Comparison of ENCODE assay signal across 8 cellular contexts in genomic region chr17:50397919-50398285, GRCh38. TPM values are rescaled to one million over a fixed set of nuclear protein-coding genes. Genes with fewer than 3 reads are reported as not detected.
DNase-seq lines count a peak whose midpoint lies in the region; ATAC-seq and TF ChIP-seq lines count a peak whose summit lies in the region.

No MANE protein-coding gene starts in this region.

- peaks cover 2 to 32% (median 22%) of the 10 kb centered on the region in 9 donors for H3K4me1 ChIP-seq in heart right ventricle
- peaks cover 0 to 29% of the 10 kb centered on the region in 2 donors for H3K4me1 ChIP-seq in right atrium auricular region
- H3K4me1 ChIP-seq in mesenchymal stem cell (ENCODE audit: control insufficient read depth, insufficient read depth, low read depth, low read length) = peaks cover 8% of the 10 kb centered on the region

- no peak overlapping the region for H3K23ac ChIP-seq in mesenchymal stem cell (ENCODE audit: low read length in 2 of 2)

- peak overlapping the region; percentile 51 for H3K27ac Mint-ChIP-seq in activated T-cell treated with anti-CD3 and anti-CD28 coated beads, Interleukin-2, amount 50 U/mL, for 72 hours
- H3K27ac Mint-ChIP-seq in type B pancreatic cell = peak overlapping the region; percentile 94

- peaks cover 37% of the 10 kb centered on the region for H3K4me1 Mint-ChIP-seq in activated T-cell treated with anti-CD3 and anti-CD28 coated beads, Interleukin-2, amount 50 U/mL, for 72 hours (ENCODE audit: low read depth)
- H3K4me1 Mint-ChIP-seq in type B pancreatic cell (ENCODE audit: unreplicated experiment) = peaks cover 20% of the 10 kb centered on the region

- 53 to 56% methylated on average over 9 of the region's 9 CpGs for WGBS in heart right ventricle, 2 donors
- WGBS in mesenchymal stem cell = 54% methylated on average over 9 of the region's 9 CpGs

- H3K18ac ChIP-seq in mesenchymal stem cell (ENCODE audit: low read depth in 1 of 2, low read length in 2 of 2) = no peak overlapping the region

- H2BK15ac ChIP-seq in mesenchymal stem cell (ENCODE audit: low read depth, poor library complexity, severe bottlenecking) = no peak overlapping the region

- H2AK5ac ChIP-seq in mesenchymal stem cell (ENCODE audit: low read length, severe bottlenecking) = no peak overlapping the region

- H3K4me2 ChIP-seq in mesenchymal stem cell (ENCODE audit: low read length, poor library complexity, severe bottlenecking) = no peak overlapping the region

- no peak overlapping the region for H2BK5ac ChIP-seq in mesenchymal stem cell (ENCODE audit: low read depth, low read length, poor library complexity, severe bottlenecking)

- H4K91ac ChIP-seq in mesenchymal stem cell (ENCODE audit: low read length) = no peak overlapping the region

- no peaks in the 10 kb centered on the region for H3K9me3 ChIP-seq in heart right ventricle
- H3K9me3 ChIP-seq in right atrium auricular region = no peaks in the 10 kb centered on the region
- no peaks in the 10 kb centered on the region for H3K9me3 ChIP-seq in mesenchymal stem cell (ENCODE audit: control insufficient read depth, low read length)

- peak overlapping the region in 9 of 10 donors; percentile 67 to 100 (median 95) for H3K4me3 ChIP-seq in heart right ventricle
- H3K4me3 ChIP-seq in right atrium auricular region = peak overlapping the region in 1 of 2 donors; percentile 96
- peak overlapping the region; percentile 9 to 97 for H3K4me3 ChIP-seq in mesenchymal stem cell (ENCODE audit: insufficient read depth in 1 of 2, low read depth in 1 of 2, low read length in 2 of 2)

- H3K9me3 Mint-ChIP-seq in activated T-cell treated with anti-CD3 and anti-CD28 coated beads, Interleukin-2, amount 50 U/mL, for 72 hours = no peaks in the 10 kb centered on the region
- no peaks in the 10 kb centered on the region for H3K9me3 Mint-ChIP-seq in type B pancreatic cell

- intact Hi-C loops in heart right ventricle (cut with DNase I) = loop anchor here in 1 of 10 donors (1.0 kb wide), 1 partner anchor 81 kb away; no protein-coding TSS in a partner anchor

- peaks cover 11% of the 10 kb centered on the region for H3K79me1 ChIP-seq in mesenchymal stem cell (replicated peaks; ENCODE audit: low read length, poor library complexity, severe bottlenecking)

- H3K27me3 ChIP-seq in heart right ventricle (no peaks in the 10 kb centered on the region), right atrium auricular region (no peaks in the 10 kb centered on the region), mesenchymal stem cell (ENCODE audit: control insufficient read depth in 1 of 2, insufficient read depth in 1 of 2, low read length in 2 of 2) (peaks cover 0 to 4% of the 10 kb centered on the region in 2 experiments)

- H2BK12ac ChIP-seq in mesenchymal stem cell (ENCODE audit: low read length in 2 of 2) = no peak overlapping the region

- H4K8ac ChIP-seq in mesenchymal stem cell (ENCODE audit: low read length) = peak overlapping the region; percentile 98

- peaks cover 7 to 18% of the 10 kb centered on the region in 2 donors for H3K36me3 Mint-ChIP-seq in activated T-cell treated with anti-CD3 and anti-CD28 coated beads, Interleukin-2, amount 50 U/mL, for 72 hours (ENCODE audit: insufficient read depth in 2 of 2)
- peaks cover 21% of the 10 kb centered on the region for H3K36me3 Mint-ChIP-seq in type B pancreatic cell

- peak in 1 of 8 donors; percentile 7 for ATAC-seq in heart right ventricle
- no peak for ATAC-seq in activated T-cell treated with anti-CD3 and anti-CD28 coated beads, Interleukin-2, amount 50 U/mL, for 72 hours (replicated peaks in 1 of 2)

- H3K36me3 ChIP-seq in heart right ventricle = peaks cover 0 to 26% (median 17%) of the 10 kb centered on the region in 9 donors
- H3K36me3 ChIP-seq in right atrium auricular region = peaks cover 20% of the 10 kb centered on the region
- H3K36me3 ChIP-seq in mesenchymal stem cell (ENCODE audit: control insufficient read depth in 1 of 2, insufficient read depth in 2 of 2, low read depth in 1 of 2, low read length in 2 of 2) = peaks cover 19 to 22% of the 10 kb centered on the region in 2 experiments

- DNase-seq in heart right ventricle (no peak), right atrium auricular region (ENCODE audit: low spot score) (no peak), mesenchymal stem cell (no peak), type B pancreatic cell (ENCODE audit: extremely low spot score, unreplicated experiment) (no peak), cerebellar cortex (ENCODE audit: low spot score) (no peak), Ammon's horn (ENCODE audit: low spot score) (no peak)
- no peak for DNase-seq in activated T-cell treated with anti-CD3 and anti-CD28 coated beads, Interleukin-2, amount 50 U/mL, for 72 hours
- no peak for DNase-seq in activated CD8-positive, alpha-beta memory T cell treated with anti-CD3 and anti-CD28 coated beads, Interleukin-2, amount 50 U/mL, for 4 hours

- peak overlapping the region; percentile 82 to 98 for H3K4me3 Mint-ChIP-seq in activated T-cell treated with anti-CD3 and anti-CD28 coated beads, Interleukin-2, amount 50 U/mL, for 72 hours
- peak overlapping the region; percentile 97 for H3K4me3 Mint-ChIP-seq in type B pancreatic cell

- no peak overlapping the region for H2BK120ac ChIP-seq in mesenchymal stem cell (ENCODE audit: low read depth, low read length)

- no peak overlapping the region for H2AFZ ChIP-seq in mesenchymal stem cell (ENCODE audit: low read depth, low read length)

- TF ChIP-seq CTCF in heart right ventricle (IDR thresholded peaks at IDR 0.05) (no peak), right atrium auricular region (IDR thresholded peaks at IDR 0.05) (no peak), type B pancreatic cell (conservative IDR thresholded peaks at IDR 0.05) (no peak)

- no peak overlapping the region for H3K14ac ChIP-seq in mesenchymal stem cell (ENCODE audit: low read length in 2 of 2)

- H3K9ac ChIP-seq in mesenchymal stem cell (ENCODE audit: low read length) = peak overlapping the region; percentile 100

- no peaks in the 10 kb centered on the region for H3K27me3 Mint-ChIP-seq in activated T-cell treated with anti-CD3 and anti-CD28 coated beads, Interleukin-2, amount 50 U/mL, for 72 hours (ENCODE audit: low read depth)
- H3K27me3 Mint-ChIP-seq in type B pancreatic cell = no peaks in the 10 kb centered on the region

- H3K4ac ChIP-seq in mesenchymal stem cell (ENCODE audit: low read depth in 1 of 2, low read length in 2 of 2) = no peak overlapping the region

- H3K27ac ChIP-seq in heart right ventricle (peak overlapping the region in 3 of 10 donors; percentile 79 to 90 (median 88)), right atrium auricular region (peak overlapping the region in 1 of 2 donors; percentile 88), mesenchymal stem cell (ENCODE audit: low read length, poor library complexity, severe bottlenecking) (no peak overlapping the region)

RNA-seq across cellular contexts. Expression of gene LRRC59, which starts 0.6 kb away (rescaled TPM):
- total RNA-seq in heart right ventricle = 10 to 100 TPM; 19.2 to 48.3 (median 24.7) TPM
- 10 to 100 TPM; 11.4 to 83.1 TPM for polyA plus RNA-seq in heart right ventricle
- 10 to 100 TPM; 31.7 to 50.6 TPM for total RNA-seq in right atrium auricular region
- total RNA-seq in activated T-cell treated with anti-CD3 and anti-CD28 coated beads, Interleukin-2, amount 50 U/mL, for 72 hours = 10 to 100 TPM; 57.6 to 63.6 TPM
- polyA plus RNA-seq in mesenchymal stem cell (2013, experiment 1 of 2) = 126 TPM
- 126 TPM for polyA plus RNA-seq in mesenchymal stem cell (2013, experiment 2 of 2)
- total RNA-seq in type B pancreatic cell (ENCODE audit: low replicate concordance) = 75.3 and 104 TPM in 2 replicates

RNA-seq across cellular contexts. Expression of gene EME1, which starts 24.9 kb away (rescaled TPM):
- 1 to 10 TPM in 2 of 10 donors, under 1 TPM in 8; 0.25 to 1.8 (median 0.67) TPM for total RNA-seq in heart right ventricle
- under 1 TPM; 0.20 to 0.51 TPM for polyA plus RNA-seq in heart right ventricle
- total RNA-seq in right atrium auricular region = under 1 TPM in 1 of 2 donors, not detected in 1; 0.33 TPM
- total RNA-seq in activated T-cell treated with anti-CD3 and anti-CD28 coated beads, Interleukin-2, amount 50 U/mL, for 72 hours = 10 to 100 TPM; 42.9 to 43.1 TPM
- 1.1 TPM for polyA plus RNA-seq in mesenchymal stem cell (2013, experiment 1 of 2)
- 1.1 TPM for polyA plus RNA-seq in mesenchymal stem cell (2013, experiment 2 of 2)
- 6.2 and 18.7 TPM in 2 replicates for total RNA-seq in type B pancreatic cell (ENCODE audit: low replicate concordance)

RNA-seq across cellular contexts. Expression of gene MRPL27, which starts 24.9 kb away (rescaled TPM):
- 10 to 100 TPM; 54.8 to 90.0 (median 63.0) TPM for total RNA-seq in heart right ventricle
- 100 to 1,000 TPM; 241 to 253 TPM for polyA plus RNA-seq in heart right ventricle
- 10 to 100 TPM; 87.1 to 91.0 TPM for total RNA-seq in right atrium auricular region
- total RNA-seq in activated T-cell treated with anti-CD3 and anti-CD28 coated beads, Interleukin-2, amount 50 U/mL, for 72 hours = 10 to 100 TPM; 44.6 to 45.9 TPM
- polyA plus RNA-seq in mesenchymal stem cell (2013, experiment 1 of 2) = 75.2 TPM
- polyA plus RNA-seq in mesenchymal stem cell (2013, experiment 2 of 2) = 75.5 TPM
- total RNA-seq in type B pancreatic cell (ENCODE audit: low replicate concordance) = 66.6 and 76.9 TPM in 2 replicates

RNA-seq across cellular contexts. Expression of gene ACSF2, which starts 28.1 kb away (rescaled TPM):
- total RNA-seq in heart right ventricle = 10 to 100 TPM in 9 of 10 donors, 1 to 10 TPM in 1; 9.9 to 45.0 (median 19.7) TPM
- 10 to 100 TPM in 1 of 2 donors, 1 to 10 TPM in 1; 7.9 to 26.9 TPM for polyA plus RNA-seq in heart right ventricle
- total RNA-seq in right atrium auricular region = 10 to 100 TPM; 22.2 to 42.6 TPM
- total RNA-seq in activated T-cell treated with anti-CD3 and anti-CD28 coated beads, Interleukin-2, amount 50 U/mL, for 72 hours = 10 to 100 TPM; 30.2 to 43.0 TPM
- polyA plus RNA-seq in mesenchymal stem cell (2013, experiment 1 of 2) = 34.3 TPM
- 31.7 TPM for polyA plus RNA-seq in mesenchymal stem cell (2013, experiment 2 of 2)
- 57.3 and 75.0 TPM in 2 replicates for total RNA-seq in type B pancreatic cell (ENCODE audit: low replicate concordance)

RNA-seq across cellular contexts. Expression of gene XYLT2, which starts 52.0 kb away (rescaled TPM):
- total RNA-seq in heart right ventricle (10 to 100 TPM; 11.2 to 17.1 (median 11.9) TPM), right atrium auricular region (10 to 100 TPM; 17.1 to 20.6 TPM), type B pancreatic cell (ENCODE audit: low replicate concordance) (23.5 and 38.8 TPM in 2 replicates)
- polyA plus RNA-seq in heart right ventricle = 10 to 100 TPM in 1 of 2 donors, 1 to 10 TPM in 1; 8.1 to 14.6 TPM
- 10 to 100 TPM; 24.2 to 43.8 TPM for total RNA-seq in activated T-cell treated with anti-CD3 and anti-CD28 coated beads, Interleukin-2, amount 50 U/mL, for 72 hours
- 27.9 TPM for polyA plus RNA-seq in mesenchymal stem cell (2013, experiment 1 of 2)
- 27.6 TPM for polyA plus RNA-seq in mesenchymal stem cell (2013, experiment 2 of 2)
